In genomic region chr16:53968454-53968853, GRCh38 we compare ENCODE assay signal across 19 cellular contexts.
DNase-seq lines count a peak whose midpoint lies in the region; ATAC-seq and TF ChIP-seq lines count a peak whose summit lies in the region.
"Had no signal": no experiment of that assay in that cellular context is flagged by ENCODE, and none has a peak within 500 bp of the region (broad histone marks: within the 10 kb centered on the region; RNA-seq: fewer than 3 reads in every experiment).

No MANE protein-coding gene starts in this region.

- H3K9me2 ChIP-seq in GM23338 (ENCODE audit: insufficient read depth) = no peaks in the 10 kb centered on the region

- H3K27ac ChIP-seq in ACC112 (ENCODE audit: low read depth, low read length) = peak overlapping the region; percentile 27; the same call in 1 of the 2 replicates
- H3K27ac ChIP-seq in GM23338 (ENCODE audit: low read depth) = no peak overlapping the region
- H3K27ac ChIP-seq in left ventricle myocardium inferior (replicated peaks) = peak overlapping the region; percentile 45
- H3K27ac ChIP-seq: A549, C4-2B had no signal

- ATAC-seq in GM23338 = no peak
- ATAC-seq: A549, left colon, mucosa of descending colon, T-cell had no signal

- H3K4me1 Mint-ChIP-seq in GM23338 = peaks cover 20% of the 10 kb centered on the region

- no peaks in the 10 kb centered on the region for H3K9me3 ChIP-seq in left ventricle myocardium inferior (replicated peaks)
- H3K9me3 ChIP-seq: A549, mucosa of descending colon had no signal

- no peaks in the 10 kb centered on the region for H3K9me3 Mint-ChIP-seq in GM23338
- H3K9me3 Mint-ChIP-seq: activated naive CD4-positive, alpha-beta T cell treated with anti-CD3 and anti-CD28 coated beads for 36 hours; dendritic cell treated with granulocyte-macrophage colony-stimulating factor and Interleukin-4, amounts not matched to agents 40 ng/mL and 50 ng/mL, for 4 days; T-cell had no signal

- H3K4me1 ChIP-seq in ACC112 (ENCODE audit: control insufficient read depth, insufficient read depth, low read length, unreplicated experiment) = peaks cover 14% of the 10 kb centered on the region
- peaks cover 11% of the 10 kb centered on the region for H3K4me1 ChIP-seq in GM23338 (ENCODE audit: insufficient read depth)
- H3K4me1 ChIP-seq in left ventricle myocardium inferior = peaks cover 36% of the 10 kb centered on the region
- H3K4me1 ChIP-seq: A549 had no signal

- in situ Hi-C loops in astrocyte of the spinal cord (cut with HindIII; ENCODE audit: low sequenced_read_pairs) = no loop called here

- H3K4me3 ChIP-seq in ACC112 (ENCODE audit: low read depth, low read length) = no peak overlapping the region
- H3K4me3 ChIP-seq in GM23338 = no peak overlapping the region
- no peak overlapping the region for H3K4me3 ChIP-seq in astrocyte of the spinal cord (ENCODE audit: low read depth, low read length)
- H3K4me3 ChIP-seq in left ventricle myocardium inferior = no peak overlapping the region
- H3K4me3 ChIP-seq: A549, mucosa of descending colon had no signal

- H3K4me2 ChIP-seq in GM23338 = no peak overlapping the region
- H3K4me2 ChIP-seq: A549 had no signal

- TF ChIP-seq CTCF in GM23338 (conservative IDR thresholded peaks at IDR 0.05; ENCODE audit: low read depth in 2 of 2) (no peak), astrocyte of the spinal cord (IDR thresholded peaks at IDR 0.05; ENCODE audit: low read depth, low read length) (no peak), left ventricle myocardium inferior (IDR thresholded peaks at IDR 0.05; ENCODE audit: borderline replicate concordance) (no peak)

- no peak overlapping the region for H3K4me3 Mint-ChIP-seq in GM23338
- H3K4me3 Mint-ChIP-seq: activated naive CD4-positive, alpha-beta T cell treated with anti-CD3 and anti-CD28 coated beads for 36 hours; dendritic cell treated with granulocyte-macrophage colony-stimulating factor and Interleukin-4, amounts not matched to agents 40 ng/mL and 50 ng/mL, for 4 days; T-cell had no signal

- peak overlapping the region; percentile 80 for H3K27ac Mint-ChIP-seq in GM23338
- H3K27ac Mint-ChIP-seq: activated naive CD4-positive, alpha-beta T cell treated with anti-CD3 and anti-CD28 coated beads for 36 hours; dendritic cell treated with granulocyte-macrophage colony-stimulating factor and Interleukin-4, amounts not matched to agents 40 ng/mL and 50 ng/mL, for 4 days; T-cell had no signal

- no peaks in the 10 kb centered on the region for H4K20me1 ChIP-seq in GM23338 (replicated peaks; ENCODE audit: insufficient read depth)

- H3K36me3 ChIP-seq in ACC112 (ENCODE audit: insufficient read depth, low read length) (no peaks in the 10 kb centered on the region), GM23338 (ENCODE audit: insufficient read depth) (no peaks in the 10 kb centered on the region), left ventricle myocardium inferior (no peaks in the 10 kb centered on the region)

- intact Hi-C loops in left ventricle myocardium inferior (cut with micrococcal nuclease) = no loop called here

- no peaks in the 10 kb centered on the region for H3F3A ChIP-seq in GM23338 (replicated peaks; ENCODE audit: low read depth)

- H3K79me2 ChIP-seq in ACC112 (ENCODE audit: control insufficient read depth, insufficient read depth, low read length, unreplicated experiment) (no peaks in the 10 kb centered on the region), GM23338 (replicated peaks; ENCODE audit: insufficient read depth) (no peaks in the 10 kb centered on the region)

- no peaks in the 10 kb centered on the region; the same call in 2 of the 3 replicates for H3K36me3 Mint-ChIP-seq in GM23338 (ENCODE audit: low read depth)

- H3K27me3 ChIP-seq in ACC112 (ENCODE audit: insufficient read depth, low read length) = no peaks in the 10 kb centered on the region
- no peaks in the 10 kb centered on the region for H3K27me3 ChIP-seq in GM23338 (ENCODE audit: insufficient read depth)
- H3K27me3 ChIP-seq in left ventricle myocardium inferior (ENCODE audit: low read depth) = no peaks in the 10 kb centered on the region

- H2AFZ ChIP-seq in ACC112 (ENCODE audit: low read length, unreplicated experiment) = no peak overlapping the region
- H2AFZ ChIP-seq in GM23338 = no peak overlapping the region

- no peak for DNase-seq in GM23338 (ENCODE audit: low spot score)
- peak; percentile 52 for DNase-seq in astrocyte of the spinal cord (ENCODE audit: low read depth, low spot score)
- no peak for DNase-seq in left ventricle myocardium inferior
- DNase-seq in activated effector memory CD4-positive, alpha-beta T cell treated with Interleukin-2 at 50 U/mL for 16 hours = no peak
- DNase-seq in SHP77 treated with DMSO at 0.1 percent for 48 hours (lab: John Stamatoyannopoulos, UW) = no peak
- DNase-seq in RKO (ENCODE audit: low spot score) = no peak
- no peak for DNase-seq in activated naive CD4-positive, alpha-beta T cell (lab: John Stamatoyannopoulos, UW)
- DNase-seq: activated naive CD4-positive, alpha-beta T cell treated with anti-CD3 and anti-CD28 coated beads for 36 hours; Kasumi-1; left colon; mucosa of descending colon; NCI-H1092 treated with DMSO at 0.1 percent for 48 hours; NCI-H2107; NCI-H510A treated with DMSO at 0.1 percent for 48 hours; T-cell had no signal

- peaks cover 2% of the 10 kb centered on the region for H3K27me3 Mint-ChIP-seq in GM23338 (ENCODE audit: insufficient read depth, low read depth, poor library complexity)
- H3K27me3 Mint-ChIP-seq: dendritic cell treated with granulocyte-macrophage colony-stimulating factor and Interleukin-4, amounts not matched to agents 40 ng/mL and 50 ng/mL, for 4 days; T-cell had no signal

TF ChIP-seq in GM23338, 12 proteins besides CTCF, POLR2A, EP300 and RAD21 (continues in another document):
- TF ChIP-seq REST (IDR thresholded peaks at IDR 0.05; ENCODE audit: unreplicated experiment) = no peak
